ENCODE assay signal across 18 cellular contexts in genomic region chr13:50162001-50162400, GRCh38.
A peak's percentile ranks its signal among the peaks of the same experiment; 100 is the strongest.
DNase-seq lines count a peak whose midpoint lies in the region; ATAC-seq, FAIRE-seq and TF ChIP-seq lines count a peak whose summit lies in the region.
"Had no signal": no experiment of that assay in that cellular context is flagged by ENCODE, and none has a peak within 500 bp of the region (broad histone marks: within the 10 kb centered on the region; RNA-seq: fewer than 3 reads in every experiment).

No MANE protein-coding gene starts in this region.

- POLR2A ChIA-PET in Caco-2 (lab: Charles Lee) = no interaction called here

- H3K4me1 ChIP-seq in Caco-2 = peaks cover 16% of the 10 kb centered on the region; the same call in 1 of the 2 replicates
- H3K4me1 ChIP-seq: A549 had no signal

- H3K4me1 Mint-ChIP-seq in Caco-2 (ENCODE audit: low read depth, unreplicated experiment) = peaks cover 19% of the 10 kb centered on the region

- no peaks in the 10 kb centered on the region for H3K27me3 Mint-ChIP-seq in Caco-2 (ENCODE audit: insufficient read depth, unreplicated experiment)

- no peaks in the 10 kb centered on the region for H3K9me3 Mint-ChIP-seq in Caco-2 (ENCODE audit: unreplicated experiment)
- H3K9me3 Mint-ChIP-seq: T-cell had no signal

- FAIRE-seq in bronchial epithelial cell (lab: Jason Lieb, UNC) = no peak
- FAIRE-seq: A549 had no signal

- DNase-seq in Caco-2 = peak; percentile 16 to 61
- peak; percentile 45 for DNase-seq in NCI-H226
- peak; percentile 38 for DNase-seq in bronchial epithelial cell (ENCODE audit: low read depth)
- DNase-seq in islet precursor cell = peak; percentile 52
- DNase-seq in NCI-H1930 (lab: John Stamatoyannopoulos, UW) = no peak
- DNase-seq in COLO829 (ENCODE audit: low spot score) = no peak
- DNase-seq: COR-L47, DMS153, EL, HCEC 1CT, NCI-H1048, NCI-H1436 treated with DMSO at 0.1 percent for 48 hours, NCI-H446, NCI-H774, T-cell had no signal

- intact Hi-C loops in Caco-2 (cut with micrococcal nuclease; ENCODE audit: unreplicated experiment) = no loop called here

- H3K4me3 Mint-ChIP-seq in Caco-2 (ENCODE audit: unreplicated experiment) = no peak overlapping the region
- H3K4me3 Mint-ChIP-seq: T-cell had no signal

- no peaks in the 10 kb centered on the region for H3K27me3 ChIP-seq in Caco-2 (replicated peaks; ENCODE audit: control insufficient read depth, insufficient read depth, low read length)
- no peaks in the 10 kb centered on the region for H3K27me3 ChIP-seq in bronchial epithelial cell (ENCODE audit: control insufficient read depth, insufficient read depth, low read length)

- no peak overlapping the region for H3K4me3 ChIP-seq in Caco-2 (ENCODE audit: low read depth, low read length)
- no peak overlapping the region for H3K4me3 ChIP-seq in bronchial epithelial cell (ENCODE audit: low read depth, low read length)
- H3K4me3 ChIP-seq: A549 had no signal

- no TSS peak for BruUV-seq in Caco-2 (replicated peaks; lab: Mats Ljungman, UMichigan)

- ATAC-seq in GM19395 (IDR thresholded peaks at IDR 0.05; ENCODE audit: unreplicated experiment) = no peak
- ATAC-seq in HG03439 (IDR thresholded peaks at IDR 0.05; ENCODE audit: unreplicated experiment) = no peak
- ATAC-seq: A549, T-cell had no signal

- CTCF ChIA-PET in Caco-2 (lab: Charles Lee) = interaction anchor here (0.6 kb wide), 1 partner anchor 78 kb away, joined by 3 read pairs; no protein-coding TSS in a partner anchor

- TF ChIP-seq CTCF in Caco-2 (IDR thresholded peaks at IDR 0.05; ENCODE audit: insufficient read depth in 1 of 2, low read depth in 1 of 2, low read length in 1 of 2, severe bottlenecking in 1 of 2, unreplicated experiment in 1 of 2) (no peak), bronchial epithelial cell (IDR thresholded peaks at IDR 0.05; ENCODE audit: insufficient read depth, low read length, severe bottlenecking) (no peak)

- H3K9me3 ChIP-seq in Caco-2 = no peaks in the 10 kb centered on the region
- H3K9me3 ChIP-seq: A549 had no signal

- no peak overlapping the region for H3K27ac Mint-ChIP-seq in Caco-2 (ENCODE audit: unreplicated experiment)
- H3K27ac Mint-ChIP-seq: T-cell had no signal

- no peaks in the 10 kb centered on the region for H3K36me3 Mint-ChIP-seq in Caco-2 (ENCODE audit: insufficient read depth, unreplicated experiment)
- H3K36me3 Mint-ChIP-seq: T-cell had no signal

- no peaks in the 10 kb centered on the region for H3K36me3 ChIP-seq in Caco-2 (ENCODE audit: control insufficient read depth, insufficient read depth, low read length)
- H3K36me3 ChIP-seq in bronchial epithelial cell (ENCODE audit: control insufficient read depth, insufficient read depth, low read length) = no peaks in the 10 kb centered on the region

Comparison
In these comparisons a context has a peak if more than half of its experiments do, and no peak if none do; other contexts are left out.
1. DNase-seq: peak in Caco-2 (2 of 2), NCI-H226 (single experiment), bronchial epithelial cell (single experiment) and islet precursor cell (single experiment); none in NCI-H1930 (0 of 2) and COLO829 (single experiment).